ENCODE assay signal across 27 cellular contexts in genomic region chr2:184186436-184186835, GRCh38.
"Had no signal": no experiment of that assay in that cellular context is flagged by ENCODE, and none has a peak within 500 bp of the region (broad histone marks: within the 10 kb centered on the region; RNA-seq: fewer than 3 reads in every experiment).

No MANE protein-coding gene starts in this region.

- FAIRE-seq: urothelium cell line had no signal

- H3K9me3 ChIP-seq: suprapubic skin, testis, thoracic aorta, thyroid gland, tibial artery, upper lobe of left lung, upper lobe of right lung, uterus, vagina had no signal

- H3K27ac ChIP-seq: stomach, suprapubic skin, testis, thoracic aorta, thyroid gland, tibial artery, tibial nerve, transverse colon, upper lobe of left lung, upper lobe of right lung, uterus, vagina had no signal

- H3K27me3 ChIP-seq: stomach, suprapubic skin, testis, thyroid gland, tibial artery, tibial nerve, transverse colon, upper lobe of left lung, upper lobe of right lung, uterus, vagina had no signal

- DNase-seq: stimulated activated CD4-positive, alpha-beta T cell treated with anti-CD3 and anti-CD28 coated beads, Interleukin-2, amount 100 ng/mL, for 48 hours; stimulated activated CD4-positive, alpha-beta T cell treated with anti-CD3 and anti-CD28 coated beads, Interleukin-4, amount 100 ng/mL, for 1 hour; stimulated activated CD4-positive, alpha-beta T cell treated with anti-CD3 and anti-CD28 coated beads, Interleukin-4, amount 100 ng/mL, for 24 hours; stimulated activated CD4-positive, alpha-beta T cell treated with anti-CD3 and anti-CD28 coated beads, Interleukin-4, amount 100 ng/mL, for 4 hours; stimulated activated CD8-positive, alpha-beta memory T cell treated with anti-CD3 and anti-CD28 coated beads, Interleukin-4, amount 100 ng/mL, for 48 hours; stimulated activated naive B cell treated with anti-CD40 and anti-IgM and Interleukin-4, amounts not matched to agents 10 μg/mL and 1 μg/mL and 100 μg/mL, for 72 hours; stimulated activated naive CD4-positive, alpha-beta T cell; stimulated activated naive CD4-positive, alpha-beta T cell treated with Interleukin-2 at 50 U/mL for 16 hours; stimulated activated naive CD8-positive, alpha-beta T cell treated with anti-CD3 and anti-CD28 coated beads, Interleukin-15, amount 100 ng/mL, for 72 hours; stimulated activated naive CD8-positive, alpha-beta T cell treated with anti-CD3 and anti-CD28 coated beads, Interleukin-15, Interleukin-2, amounts not matched to agents 100 U/mL and 50 U/mL, for 24 hours; stomach; substantia nigra; testis; thyroid gland; tibial artery; transverse colon; trophoblast cell; upper lobe of left lung; upper lobe of right lung; uterus had no signal

- H3K4me1 ChIP-seq: stomach, suprapubic skin, testis, thyroid gland, tibial artery, tibial nerve, transverse colon, upper lobe of left lung, upper lobe of right lung, uterus, vagina had no signal

- H3K4me3 ChIP-seq: stomach, suprapubic skin, testis, thoracic aorta, thyroid gland, tibial artery, tibial nerve, transverse colon, upper lobe of left lung, upper lobe of right lung, uterus, vagina had no signal

- H3K36me3 ChIP-seq: stomach, suprapubic skin, thoracic aorta, thyroid gland, tibial artery, tibial nerve, transverse colon, upper lobe of left lung, upper lobe of right lung, uterus, vagina had no signal

- ATAC-seq: stimulated activated effector memory CD8-positive, alpha-beta T cell treated with anti-CD3 and anti-CD28 coated beads, Interleukin-12 subunit alpha, Interleukin-12 subunit beta, amount 100 ng/mL, for 72 hours; stimulated activated memory B cell treated with anti-CD40 and anti-IgM and Interleukin-4, amounts not matched to agents 10 μg/mL and 1 μg/mL and 100 μg/mL, for 72 hours; stimulated activated naive B cell treated with anti-CD40 and anti-IgM and Interleukin-4, amounts not matched to agents 10 μg/mL and 1 μg/mL and 100 μg/mL, for 72 hours; stimulated activated naive CD8-positive, alpha-beta T cell treated with anti-CD3 and anti-CD28 coated beads, Interleukin-15, amount 100 ng/mL, for 72 hours; stimulated activated naive CD8-positive, alpha-beta T cell treated with anti-CD3 and anti-CD28 coated beads, Interleukin-15, Interleukin-2, amounts not matched to agents 100 U/mL and 50 U/mL, for 24 hours; upper lobe of right lung had no signal
